In the genomic region with DNA sequence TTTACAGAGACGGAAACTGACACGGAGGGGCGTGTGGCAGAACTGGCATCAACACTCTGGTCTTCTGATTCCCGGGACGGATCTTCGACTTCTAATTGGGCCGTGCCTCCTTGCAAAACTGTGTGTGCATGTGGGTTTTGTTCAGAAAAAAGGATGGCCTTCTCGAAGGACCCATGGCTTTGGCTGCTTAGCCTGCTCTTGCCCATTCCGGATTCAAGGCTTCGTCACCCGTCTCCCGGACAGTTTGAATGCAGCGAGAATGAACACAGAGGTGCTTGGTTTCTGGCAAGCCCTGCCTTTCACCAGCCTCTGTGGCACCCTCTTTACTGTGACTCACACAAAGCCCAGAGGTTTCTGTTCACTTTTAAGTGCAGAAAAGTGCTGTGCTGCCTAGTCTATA, we compare ENCODE assay signal across 20 cellular contexts.
"Had no signal": no experiment of that assay in that cellular context is flagged by ENCODE, and none has a peak within 500 bp of the region (broad histone marks: within the 10 kb centered on the region; RNA-seq: fewer than 3 reads in every experiment).

No MANE protein-coding gene starts in this region.

- ATAC-seq: effector memory CD8-positive, alpha-beta T cell; gastrocnemius medialis; naive thymus-derived CD4-positive, alpha-beta T cell; right cardiac atrium; stimulated activated effector memory CD8-positive, alpha-beta T cell treated with anti-CD3 and anti-CD28 coated beads, Interleukin-12 subunit alpha, Interleukin-12 subunit beta, amount 100 ng/mL, for 72 hours had no signal

- H3K27me3 ChIP-seq: colonic mucosa, gastrocnemius medialis, left lung, neural progenitor cell, sigmoid colon, stomach, tibial artery had no signal

- H3K36me3 ChIP-seq: colonic mucosa, neural progenitor cell, prostate gland had no signal

- H3K4me3 ChIP-seq: colonic mucosa, gastrocnemius medialis, left lung, neural progenitor cell, prostate gland, sigmoid colon, stomach, tibial artery had no signal

- H3K27ac ChIP-seq: colonic mucosa, gastrocnemius medialis, left lung, neural progenitor cell, prostate gland, sigmoid colon, stomach, tibial artery had no signal

- H3K4me2 ChIP-seq: neural progenitor cell had no signal

- H3K4me1 ChIP-seq: colonic mucosa, left lung, neural progenitor cell, prostate gland, sigmoid colon, stomach, tibial artery had no signal

- H2AFZ ChIP-seq: neural progenitor cell had no signal

- H3K9me3 ChIP-seq: colonic mucosa, gastrocnemius medialis, left lung, prostate gland, sigmoid colon, stomach, tibial artery had no signal

- DNase-seq: colonic mucosa; dermis blood vessel endothelial cell; effector memory CD8-positive, alpha-beta T cell; erythroblast; gastrocnemius medialis; kidney; mesenchymal stem cell; midbrain; naive thymus-derived CD4-positive, alpha-beta T cell; sigmoid colon; stimulated activated CD4-positive, alpha-beta T cell treated with anti-CD3 and anti-CD28 coated beads, Interleukin-2, amount 100 ng/mL, for 24 hours; stimulated activated CD4-positive, alpha-beta T cell treated with anti-CD3 and anti-CD28 coated beads, Interleukin-4, amount 100 ng/mL, for 24 hours; stimulated activated naive CD4-positive, alpha-beta T cell treated with Interleukin-2 at 50 U/mL for 16 hours; stomach had no signal
